8 cellular contexts compared by ENCODE assay signal in the genomic region with DNA sequence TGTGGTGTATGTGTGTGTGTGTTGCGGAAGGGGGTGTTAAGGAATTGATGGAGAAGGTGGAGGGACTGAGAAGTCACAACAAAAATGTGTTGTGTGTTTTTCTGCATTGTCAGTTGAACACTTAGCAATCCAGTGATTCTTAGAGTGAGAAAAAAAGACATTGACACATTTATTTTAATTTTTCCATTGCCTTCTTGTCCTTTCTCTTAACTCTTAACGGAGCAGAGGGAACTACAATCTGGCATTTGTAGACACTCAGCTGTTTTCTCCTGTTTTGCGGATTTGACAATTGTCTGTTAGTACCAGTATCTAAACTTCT. TPM values are rescaled to one million over a fixed set of nuclear protein-coding genes. Genes with fewer than 3 reads are reported as not detected.
DNase-seq lines count a peak whose midpoint lies in the region; ATAC-seq and TF ChIP-seq lines count a peak whose summit lies in the region.

No MANE protein-coding gene starts in this region.

- H3K4me3 ChIP-seq in brain microvascular endothelial cell (ENCODE audit: low read depth, low read length) (peak overlapping the region; percentile 76), upper lobe of left lung (peak overlapping the region; percentile 53 to 73 (median 71))

- peak overlapping the region; percentile 84 for H3K4me3 Mint-ChIP-seq in activated naive CD4-positive, alpha-beta T cell treated with anti-CD3 and anti-CD28 coated beads for 36 hours
- H3K4me3 Mint-ChIP-seq in memory B cell: peak overlapping the region; percentile 91

- no peak for TF ChIP-seq EP300 in upper lobe of left lung (IDR thresholded peaks at IDR 0.05)

- ATAC-seq in memory B cell (ENCODE audit: low read depth): no peak
- peak in 1 of 2 donors; percentile 32 for ATAC-seq in upper lobe of left lung (ENCODE audit: low FRiP score in 2 of 2)

- no peak for TF ChIP-seq POLR2A in upper lobe of left lung (IDR thresholded peaks at IDR 0.05)

- H3K27ac ChIP-seq in brain microvascular endothelial cell (no peak overlapping the region), upper lobe of left lung (peak overlapping the region in 3 of 4 donors; percentile 83 to 88 (median 87))

- TF ChIP-seq CTCF in brain microvascular endothelial cell (IDR thresholded peaks at IDR 0.05; ENCODE audit: low read depth, low read length, missing control alignments) (no peak), upper lobe of left lung (IDR thresholded peaks at IDR 0.05) (no peak)

- H3K27ac Mint-ChIP-seq in activated naive CD4-positive, alpha-beta T cell treated with anti-CD3 and anti-CD28 coated beads for 36 hours: peak overlapping the region; percentile 21
- peak overlapping the region; percentile 62 for H3K27ac Mint-ChIP-seq in memory B cell

- in situ Hi-C loops in brain microvascular endothelial cell (cut with HindIII; ENCODE audit: low pct_ligation_motif_present, low sequenced_read_pairs): no loop called here

- no peaks in the 10 kb centered on the region for H3K9me3 ChIP-seq in upper lobe of left lung

- no peaks in the 10 kb centered on the region for H3K9me3 Mint-ChIP-seq in activated naive CD4-positive, alpha-beta T cell treated with anti-CD3 and anti-CD28 coated beads for 36 hours
- H3K9me3 Mint-ChIP-seq in memory B cell: no peaks in the 10 kb centered on the region

- H3K27me3 ChIP-seq in brain microvascular endothelial cell (replicated peaks) (peaks cover 38% of the 10 kb centered on the region), upper lobe of left lung (peaks cover 0 to 2% (median 0%) of the 10 kb centered on the region in 4 donors)

- peaks cover 11% of the 10 kb centered on the region for H3K4me1 Mint-ChIP-seq in activated naive CD4-positive, alpha-beta T cell treated with anti-CD3 and anti-CD28 coated beads for 36 hours (ENCODE audit: low read depth)
- peaks cover 7% of the 10 kb centered on the region for H3K4me1 Mint-ChIP-seq in memory B cell

- CTCF ChIA-PET in activated naive CD4-positive, alpha-beta T cell treated with anti-CD3 and anti-CD28 coated beads for 36 hours (lab: Charles Lee): interaction anchor here (0.6 to 2.0 kb wide), 8 partner anchors 12 to 289 kb away, joined by 3 to 8 read pairs (median 4); no protein-coding TSS in a partner anchor

- H3K36me3 Mint-ChIP-seq in activated naive CD4-positive, alpha-beta T cell treated with anti-CD3 and anti-CD28 coated beads for 36 hours (ENCODE audit: low read depth): no peaks in the 10 kb centered on the region
- H3K36me3 Mint-ChIP-seq in memory B cell: no peaks in the 10 kb centered on the region

- WGBS in upper lobe of left lung, 2 donors: 24 to 29% methylated on average over 3 of the region's 3 CpGs

- DNase-seq in activated naive CD4-positive, alpha-beta T cell treated with anti-CD3 and anti-CD28 coated beads for 36 hours: no peak
- DNase-seq in activated naive CD4-positive, alpha-beta T cell treated with Interleukin-2 at 50 U/mL for 16 hours: no peak
- DNase-seq in brain microvascular endothelial cell (no peak), memory B cell (ENCODE audit: low spot score in 2 of 2) (no peak), upper lobe of left lung (no peak), NCI-H526 treated with DMSO at 0.1 percent for 48 hours (lab: John Stamatoyannopoulos, UW) (no peak), RPMI8226 (no peak), SW480 (ENCODE audit: low spot score) (no peak)

- H3K4me1 ChIP-seq in upper lobe of left lung: peaks cover 9 to 12% (median 10%) of the 10 kb centered on the region in 4 donors

- peaks cover 45% of the 10 kb centered on the region for H3K27me3 Mint-ChIP-seq in activated naive CD4-positive, alpha-beta T cell treated with anti-CD3 and anti-CD28 coated beads for 36 hours (ENCODE audit: low read depth)
- peaks cover 16% of the 10 kb centered on the region for H3K27me3 Mint-ChIP-seq in memory B cell

- no peaks in the 10 kb centered on the region for H3K36me3 ChIP-seq in brain microvascular endothelial cell (replicated peaks)
- no peaks in the 10 kb centered on the region for H3K36me3 ChIP-seq in upper lobe of left lung

- intact Hi-C loops in activated naive CD4-positive, alpha-beta T cell treated with anti-CD3 and anti-CD28 coated beads for 36 hours (cut with micrococcal nuclease): loop anchor here (2.0 kb wide), 3 partner anchors 16 to 756 kb away; partner anchors contain the start of genes ASPM and NEK7

RNA-seq across cellular contexts. Expression of gene C1orf53, which starts 0.7 kb away (rescaled TPM):
- under 1 TPM in 1 of 2 experiments, not detected in 1; 0.52 TPM for total RNA-seq in activated naive CD4-positive, alpha-beta T cell treated with anti-CD3 and anti-CD28 coated beads for 36 hours
- 1 to 10 TPM in 4 of 6 donors, not detected in 2; 2.5 to 9.9 (median 7.2) TPM for total RNA-seq in upper lobe of left lung

RNA-seq across cellular contexts. Expression of gene LHX9, which starts 14.0 kb away (rescaled TPM):
- not detected for total RNA-seq in activated naive CD4-positive, alpha-beta T cell treated with anti-CD3 and anti-CD28 coated beads for 36 hours
- total RNA-seq in upper lobe of left lung: 1 to 10 TPM in 3 of 6 donors, under 1 TPM in 3; under 0.01 to 6.7 (median 1.5) TPM
